ENCODE assay signal across 1 cellular context in the genomic region with DNA sequence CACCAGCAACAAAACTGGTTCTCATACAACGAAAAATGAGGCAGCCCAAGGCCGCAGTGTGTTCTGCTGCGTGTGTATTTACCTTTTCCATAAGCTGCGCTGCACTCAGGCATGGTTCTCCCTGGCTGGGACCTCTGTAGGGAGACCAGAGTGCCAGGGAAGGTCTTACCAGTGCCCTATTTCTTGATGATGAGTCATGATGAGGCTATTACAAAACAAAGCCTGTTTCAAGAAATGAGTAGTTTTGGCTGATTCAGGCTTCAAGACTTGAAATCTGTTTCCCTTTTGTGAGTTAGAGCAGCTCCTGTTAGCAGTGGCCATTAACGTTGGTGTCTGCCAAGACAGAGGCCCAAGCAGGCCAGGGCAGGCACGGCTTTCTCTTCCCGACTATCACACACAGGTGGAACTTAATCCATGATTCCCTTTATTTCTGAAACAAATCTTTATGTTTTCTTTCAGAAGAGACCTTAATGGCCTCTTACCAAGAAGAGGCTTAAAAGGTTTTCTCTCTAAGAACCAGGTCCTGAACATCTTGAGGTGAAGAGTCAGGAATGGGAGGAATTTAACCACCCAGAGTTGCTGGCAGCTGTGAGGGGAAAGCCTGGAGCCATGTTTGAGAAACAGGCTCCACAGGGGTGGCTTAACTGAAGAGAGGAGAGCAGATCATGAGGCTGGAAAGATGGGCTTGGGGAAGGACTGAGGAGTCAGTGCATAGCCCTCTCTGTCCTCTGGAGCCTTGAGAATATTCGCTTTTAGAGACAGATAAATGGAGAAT.
TF ChIP-seq lines count a peak whose summit lies in the region.

No MANE protein-coding gene starts in this region.

TF ChIP-seq in SK-N-SH, 30 proteins besides CTCF, POLR2A, EP300 and RAD21 (continued from another document):
- TF ChIP-seq, protein P1, sequence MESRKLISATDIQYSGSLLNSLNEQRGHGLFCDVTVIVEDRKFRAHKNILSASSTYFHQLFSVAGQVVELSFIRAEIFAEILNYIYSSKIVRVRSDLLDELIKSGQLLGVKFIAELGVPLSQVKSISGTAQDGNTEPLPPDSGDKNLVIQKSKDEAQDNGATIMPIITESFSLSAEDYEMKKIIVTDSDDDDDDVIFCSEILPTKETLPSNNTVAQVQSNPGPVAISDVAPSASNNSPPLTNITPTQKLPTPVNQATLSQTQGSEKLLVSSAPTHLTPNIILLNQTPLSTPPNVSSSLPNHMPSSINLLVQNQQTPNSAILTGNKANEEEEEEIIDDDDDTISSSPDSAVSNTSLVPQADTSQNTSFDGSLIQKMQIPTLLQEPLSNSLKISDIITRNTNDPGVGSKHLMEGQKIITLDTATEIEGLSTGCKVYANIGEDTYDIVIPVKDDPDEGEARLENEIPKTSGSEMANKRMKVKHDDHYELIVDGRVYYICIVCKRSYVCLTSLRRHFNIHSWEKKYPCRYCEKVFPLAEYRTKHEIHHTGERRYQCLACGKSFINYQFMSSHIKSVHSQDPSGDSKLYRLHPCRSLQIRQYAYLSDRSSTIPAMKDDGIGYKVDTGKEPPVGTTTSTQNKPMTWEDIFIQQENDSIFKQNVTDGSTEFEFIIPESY (IDR thresholded peaks at IDR 0.05; ENCODE audit: borderline replicate concordance, low read depth): no peak
- no peak for TF ChIP-seq MXI1 (IDR thresholded peaks at IDR 0.05; ENCODE audit: low read depth, low read length)
- TF ChIP-seq FOXJ3 (CRISPR knock-in tag; IDR thresholded peaks at IDR 0.05): no peak
- peak; percentile 73 for TF ChIP-seq TCF12 (IDR thresholded peaks at IDR 0.05)
- no peak for TF ChIP-seq GABPA (IDR thresholded peaks at IDR 0.05; ENCODE audit: low read depth)
- TF ChIP-seq RFX5 (IDR thresholded peaks at IDR 0.05; ENCODE audit: low read length): no peak
- TF ChIP-seq MAX (IDR thresholded peaks at IDR 0.05; ENCODE audit: low read depth): no peak
- TF ChIP-seq FOXM1 (IDR thresholded peaks at IDR 0.05; ENCODE audit: low read depth): no peak
- no peak for TF ChIP-seq NRF1 (IDR thresholded peaks at IDR 0.05; ENCODE audit: low read depth, low read length)
- TF ChIP-seq JUND (IDR thresholded peaks at IDR 0.05): peak; percentile 70
- TF ChIP-seq, protein P2, sequence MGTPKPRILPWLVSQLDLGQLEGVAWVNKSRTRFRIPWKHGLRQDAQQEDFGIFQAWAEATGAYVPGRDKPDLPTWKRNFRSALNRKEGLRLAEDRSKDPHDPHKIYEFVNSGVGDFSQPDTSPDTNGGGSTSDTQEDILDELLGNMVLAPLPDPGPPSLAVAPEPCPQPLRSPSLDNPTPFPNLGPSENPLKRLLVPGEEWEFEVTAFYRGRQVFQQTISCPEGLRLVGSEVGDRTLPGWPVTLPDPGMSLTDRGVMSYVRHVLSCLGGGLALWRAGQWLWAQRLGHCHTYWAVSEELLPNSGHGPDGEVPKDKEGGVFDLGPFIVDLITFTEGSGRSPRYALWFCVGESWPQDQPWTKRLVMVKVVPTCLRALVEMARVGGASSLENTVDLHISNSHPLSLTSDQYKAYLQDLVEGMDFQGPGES (IDR thresholded peaks at IDR 0.05; ENCODE audit: low read depth, low read length): no peak
- no peak for TF ChIP-seq GATA2 (CRISPR knock-in tag; IDR thresholded peaks at IDR 0.05)
- TF ChIP-seq POLR2AphosphoS5 (IDR thresholded peaks at IDR 0.05; ENCODE audit: low read depth, low read length): 0 out of 2 replicates have a peak, but pooled peaks have one; percentile 12
- TF ChIP-seq RXRA (IDR thresholded peaks at IDR 0.05; ENCODE audit: borderline replicate concordance, low read depth): no peak
- no peak for TF ChIP-seq SMC3 (IDR thresholded peaks at IDR 0.05; ENCODE audit: low read depth, low read length)
- no peak for TF ChIP-seq EZH2phosphoT487 (IDR thresholded peaks at IDR 0.05; ENCODE audit: borderline replicate concordance, low read depth)
- TF ChIP-seq REST (IDR thresholded peaks at IDR 0.05; ENCODE audit: low read depth, low read length): no peak
- peak; percentile 82 for TF ChIP-seq FOSL2 (IDR thresholded peaks at IDR 0.05; ENCODE audit: borderline replicate concordance, low read depth)
- no peak for TF ChIP-seq SIN3A (IDR thresholded peaks at IDR 0.05; ENCODE audit: borderline replicate concordance, low read depth, low read length)
- TF ChIP-seq TEAD4 (IDR thresholded peaks at IDR 0.05; ENCODE audit: borderline replicate concordance, insufficient read depth): no peak
- TF ChIP-seq TAF1 (IDR thresholded peaks at IDR 0.05; ENCODE audit: borderline replicate concordance, low read depth, low read length): no peak
TF ChIP-seq in SK-N-SH: peak in this region for 6.
